2 cellular contexts compared by ENCODE assay signal in the genomic region with DNA sequence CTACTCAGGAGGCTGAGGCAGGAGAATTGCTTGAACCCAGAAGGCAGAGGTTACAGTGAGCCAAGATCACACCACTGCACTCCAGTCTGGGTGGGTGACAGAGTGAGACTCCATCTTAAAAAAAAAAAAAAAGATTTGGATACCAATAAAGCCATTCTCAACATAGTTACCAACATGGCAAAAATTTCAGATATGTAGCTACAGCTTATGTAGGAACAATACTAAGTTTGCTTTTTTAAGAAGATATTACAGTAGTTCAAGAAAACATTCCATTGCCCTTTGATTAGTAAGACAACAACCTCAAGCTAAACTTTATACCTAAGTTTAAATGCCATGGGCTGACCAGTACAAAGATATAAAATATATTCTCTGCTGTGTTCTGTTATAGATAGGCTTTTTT.
TF ChIP-seq lines count a peak whose summit lies in the region.

No MANE protein-coding gene starts in this region.

TF ChIP-seq in SK-N-SH, 30 proteins besides CTCF, POLR2A, EP300 and RAD21:
- TF ChIP-seq, protein P1, sequence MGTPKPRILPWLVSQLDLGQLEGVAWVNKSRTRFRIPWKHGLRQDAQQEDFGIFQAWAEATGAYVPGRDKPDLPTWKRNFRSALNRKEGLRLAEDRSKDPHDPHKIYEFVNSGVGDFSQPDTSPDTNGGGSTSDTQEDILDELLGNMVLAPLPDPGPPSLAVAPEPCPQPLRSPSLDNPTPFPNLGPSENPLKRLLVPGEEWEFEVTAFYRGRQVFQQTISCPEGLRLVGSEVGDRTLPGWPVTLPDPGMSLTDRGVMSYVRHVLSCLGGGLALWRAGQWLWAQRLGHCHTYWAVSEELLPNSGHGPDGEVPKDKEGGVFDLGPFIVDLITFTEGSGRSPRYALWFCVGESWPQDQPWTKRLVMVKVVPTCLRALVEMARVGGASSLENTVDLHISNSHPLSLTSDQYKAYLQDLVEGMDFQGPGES (IDR thresholded peaks at IDR 0.05; ENCODE audit: low read depth, low read length): no peak
- TF ChIP-seq FOXM1 (IDR thresholded peaks at IDR 0.05; ENCODE audit: low read depth) (no peak), YY1 (IDR thresholded peaks at IDR 0.05; ENCODE audit: low read depth) (no peak), RXRA (IDR thresholded peaks at IDR 0.05; ENCODE audit: borderline replicate concordance, low read depth) (no peak), POLR2AphosphoS5 (IDR thresholded peaks at IDR 0.05; ENCODE audit: low read depth, low read length) (no peak), JUND (IDR thresholded peaks at IDR 0.05) (no peak)
- TF ChIP-seq, protein P2, sequence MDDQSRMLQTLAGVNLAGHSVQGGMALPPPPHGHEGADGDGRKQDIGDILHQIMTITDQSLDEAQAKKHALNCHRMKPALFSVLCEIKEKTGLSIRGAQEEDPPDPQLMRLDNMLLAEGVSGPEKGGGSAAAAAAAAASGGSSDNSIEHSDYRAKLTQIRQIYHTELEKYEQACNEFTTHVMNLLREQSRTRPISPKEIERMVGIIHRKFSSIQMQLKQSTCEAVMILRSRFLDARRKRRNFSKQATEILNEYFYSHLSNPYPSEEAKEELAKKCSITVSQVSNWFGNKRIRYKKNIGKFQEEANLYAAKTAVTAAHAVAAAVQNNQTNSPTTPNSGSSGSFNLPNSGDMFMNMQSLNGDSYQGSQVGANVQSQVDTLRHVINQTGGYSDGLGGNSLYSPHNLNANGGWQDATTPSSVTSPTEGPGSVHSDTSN (IDR thresholded peaks at IDR 0.05): no peak
- TF ChIP-seq, protein P3, sequence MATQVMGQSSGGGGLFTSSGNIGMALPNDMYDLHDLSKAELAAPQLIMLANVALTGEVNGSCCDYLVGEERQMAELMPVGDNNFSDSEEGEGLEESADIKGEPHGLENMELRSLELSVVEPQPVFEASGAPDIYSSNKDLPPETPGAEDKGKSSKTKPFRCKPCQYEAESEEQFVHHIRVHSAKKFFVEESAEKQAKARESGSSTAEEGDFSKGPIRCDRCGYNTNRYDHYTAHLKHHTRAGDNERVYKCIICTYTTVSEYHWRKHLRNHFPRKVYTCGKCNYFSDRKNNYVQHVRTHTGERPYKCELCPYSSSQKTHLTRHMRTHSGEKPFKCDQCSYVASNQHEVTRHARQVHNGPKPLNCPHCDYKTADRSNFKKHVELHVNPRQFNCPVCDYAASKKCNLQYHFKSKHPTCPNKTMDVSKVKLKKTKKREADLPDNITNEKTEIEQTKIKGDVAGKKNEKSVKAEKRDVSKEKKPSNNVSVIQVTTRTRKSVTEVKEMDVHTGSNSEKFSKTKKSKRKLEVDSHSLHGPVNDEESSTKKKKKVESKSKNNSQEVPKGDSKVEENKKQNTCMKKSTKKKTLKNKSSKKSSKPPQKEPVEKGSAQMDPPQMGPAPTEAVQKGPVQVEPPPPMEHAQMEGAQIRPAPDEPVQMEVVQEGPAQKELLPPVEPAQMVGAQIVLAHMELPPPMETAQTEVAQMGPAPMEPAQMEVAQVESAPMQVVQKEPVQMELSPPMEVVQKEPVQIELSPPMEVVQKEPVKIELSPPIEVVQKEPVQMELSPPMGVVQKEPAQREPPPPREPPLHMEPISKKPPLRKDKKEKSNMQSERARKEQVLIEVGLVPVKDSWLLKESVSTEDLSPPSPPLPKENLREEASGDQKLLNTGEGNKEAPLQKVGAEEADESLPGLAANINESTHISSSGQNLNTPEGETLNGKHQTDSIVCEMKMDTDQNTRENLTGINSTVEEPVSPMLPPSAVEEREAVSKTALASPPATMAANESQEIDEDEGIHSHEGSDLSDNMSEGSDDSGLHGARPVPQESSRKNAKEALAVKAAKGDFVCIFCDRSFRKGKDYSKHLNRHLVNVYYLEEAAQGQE (IDR thresholded peaks at IDR 0.05; ENCODE audit: low read depth, low read length): no peak
- TF ChIP-seq, protein P4, sequence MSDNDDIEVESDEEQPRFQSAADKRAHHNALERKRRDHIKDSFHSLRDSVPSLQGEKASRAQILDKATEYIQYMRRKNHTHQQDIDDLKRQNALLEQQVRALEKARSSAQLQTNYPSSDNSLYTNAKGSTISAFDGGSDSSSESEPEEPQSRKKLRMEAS (IDR thresholded peaks at IDR 0.05; ENCODE audit: low read depth): no peak

TF ChIP-seq in SK-N-SH treated with all-trans-retinoic acid at 6 μM for 48 hours, 23 proteins besides CTCF, POLR2A, EP300 and RAD21:
- no peak for TF ChIP-seq CSDC2 (CRISPR knock-in tag; IDR thresholded peaks at IDR 0.05)
